ENCODE assay signal across 2 cellular contexts in genomic region chr10:91759581-91759986, GRCh38.
TF ChIP-seq lines count a peak whose summit lies in the region.

No MANE protein-coding gene starts in this region.

TF ChIP-seq in IMR-90, 13 proteins besides CTCF, POLR2A, EP300 and RAD21:
- TF ChIP-seq RFX5 (IDR thresholded peaks at IDR 0.05; ENCODE audit: low read depth, low read length) (no peak), SMC3 (IDR thresholded peaks at IDR 0.05; ENCODE audit: low read depth, low read length) (no peak), NFE2L2 (IDR thresholded peaks at IDR 0.05; ENCODE audit: low read depth, low read length) (peak; percentile 89), MAZ (IDR thresholded peaks at IDR 0.05; ENCODE audit: borderline replicate concordance, low read depth, low read length) (no peak), CEBPB (IDR thresholded peaks at IDR 0.05; ENCODE audit: low read depth, low read length) (no peak), MAFK (IDR thresholded peaks at IDR 0.05; ENCODE audit: low read depth, low read length) (peak; percentile 99), FOS (IDR thresholded peaks at IDR 0.05; ENCODE audit: low read depth, low read length) (0 out of 2 replicates have a peak, but pooled peaks have one; percentile 10), CHD1 (IDR thresholded peaks at IDR 0.05; ENCODE audit: low read depth, low read length) (no peak), MXI1 (IDR thresholded peaks at IDR 0.05; ENCODE audit: borderline replicate concordance, low read depth, low read length) (no peak), RCOR1 (IDR thresholded peaks at IDR 0.05; ENCODE audit: insufficient replicate concordance, low read length) (no peak)
- TF ChIP-seq, protein P1, sequence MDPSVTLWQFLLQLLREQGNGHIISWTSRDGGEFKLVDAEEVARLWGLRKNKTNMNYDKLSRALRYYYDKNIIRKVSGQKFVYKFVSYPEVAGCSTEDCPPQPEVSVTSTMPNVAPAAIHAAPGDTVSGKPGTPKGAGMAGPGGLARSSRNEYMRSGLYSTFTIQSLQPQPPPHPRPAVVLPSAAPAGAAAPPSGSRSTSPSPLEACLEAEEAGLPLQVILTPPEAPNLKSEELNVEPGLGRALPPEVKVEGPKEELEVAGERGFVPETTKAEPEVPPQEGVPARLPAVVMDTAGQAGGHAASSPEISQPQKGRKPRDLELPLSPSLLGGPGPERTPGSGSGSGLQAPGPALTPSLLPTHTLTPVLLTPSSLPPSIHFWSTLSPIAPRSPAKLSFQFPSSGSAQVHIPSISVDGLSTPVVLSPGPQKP (IDR thresholded peaks at IDR 0.05; ENCODE audit: borderline replicate concordance, low read depth, low read length): no peak

TF ChIP-seq in GM12878, 131 proteins besides CTCF, POLR2A, EP300 and RAD21:
- no peak for TF ChIP-seq SUPT20H (IDR thresholded peaks at IDR 0.05; ENCODE audit: borderline replicate concordance, control insufficient read depth, low read depth, low read length)
- no peak for TF ChIP-seq HSF1 (IDR thresholded peaks at IDR 0.05; ENCODE audit: low read depth, low read length)
- TF ChIP-seq, protein P2, sequence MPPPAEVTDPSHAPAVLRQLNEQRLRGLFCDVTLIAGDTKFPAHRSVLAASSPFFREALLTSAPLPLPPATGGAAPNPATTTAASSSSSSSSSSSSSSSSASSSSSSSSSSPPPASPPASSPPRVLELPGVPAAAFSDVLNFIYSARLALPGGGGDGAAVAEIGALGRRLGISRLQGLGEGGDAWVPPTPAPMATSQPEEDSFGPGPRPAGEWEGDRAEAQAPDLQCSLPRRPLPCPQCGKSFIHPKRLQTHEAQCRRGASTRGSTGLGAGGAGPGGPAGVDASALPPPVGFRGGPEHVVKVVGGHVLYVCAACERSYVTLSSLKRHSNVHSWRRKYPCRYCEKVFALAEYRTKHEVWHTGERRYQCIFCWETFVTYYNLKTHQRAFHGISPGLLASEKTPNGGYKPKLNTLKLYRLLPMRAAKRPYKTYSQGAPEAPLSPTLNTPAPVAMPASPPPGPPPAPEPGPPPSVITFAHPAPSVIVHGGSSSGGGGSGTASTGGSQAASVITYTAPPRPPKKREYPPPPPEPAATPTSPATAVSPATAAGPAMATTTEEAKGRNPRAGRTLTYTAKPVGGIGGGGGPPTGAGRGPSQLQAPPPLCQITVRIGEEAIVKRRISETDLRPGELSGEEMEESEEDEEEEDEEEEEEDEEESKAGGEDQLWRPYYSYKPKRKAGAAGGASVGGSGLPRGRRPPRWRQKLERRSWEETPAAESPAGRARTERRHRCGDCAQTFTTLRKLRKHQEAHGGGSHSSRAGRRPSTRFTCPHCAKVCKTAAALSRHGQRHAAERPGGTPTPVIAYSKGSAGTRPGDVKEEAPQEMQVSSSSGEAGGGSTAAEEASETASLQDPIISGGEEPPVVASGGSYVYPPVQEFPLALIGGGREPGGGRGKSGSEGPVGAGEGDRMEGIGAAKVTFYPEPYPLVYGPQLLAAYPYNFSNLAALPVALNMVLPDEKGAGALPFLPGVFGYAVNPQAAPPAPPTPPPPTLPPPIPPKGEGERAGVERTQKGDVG (CRISPR knock-in tag; IDR thresholded peaks at IDR 0.05): no peak
- TF ChIP-seq BRCA1 (IDR thresholded peaks at IDR 0.05; ENCODE audit: low read depth, low read length): no peak
- TF ChIP-seq NFYA (IDR thresholded peaks at IDR 0.05; ENCODE audit: borderline replicate concordance, low read depth, low read length): no peak
- TF ChIP-seq, protein P3, sequence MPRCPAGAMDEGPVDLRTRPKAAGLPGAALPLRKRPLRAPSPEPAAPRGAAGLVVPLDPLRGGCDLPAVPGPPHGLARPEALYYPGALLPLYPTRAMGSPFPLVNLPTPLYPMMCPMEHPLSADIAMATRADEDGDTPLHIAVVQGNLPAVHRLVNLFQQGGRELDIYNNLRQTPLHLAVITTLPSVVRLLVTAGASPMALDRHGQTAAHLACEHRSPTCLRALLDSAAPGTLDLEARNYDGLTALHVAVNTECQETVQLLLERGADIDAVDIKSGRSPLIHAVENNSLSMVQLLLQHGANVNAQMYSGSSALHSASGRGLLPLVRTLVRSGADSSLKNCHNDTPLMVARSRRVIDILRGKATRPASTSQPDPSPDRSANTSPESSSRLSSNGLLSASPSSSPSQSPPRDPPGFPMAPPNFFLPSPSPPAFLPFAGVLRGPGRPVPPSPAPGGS (IDR thresholded peaks at IDR 0.05; ENCODE audit: borderline replicate concordance, insufficient read depth, low read depth, low read length, poor library complexity, severe bottlenecking): no peak
- TF ChIP-seq ZBED1 (IDR thresholded peaks at IDR 0.05; ENCODE audit: borderline replicate concordance): no peak
